ENCODE assay signal across 2 cellular contexts in the genomic region with DNA sequence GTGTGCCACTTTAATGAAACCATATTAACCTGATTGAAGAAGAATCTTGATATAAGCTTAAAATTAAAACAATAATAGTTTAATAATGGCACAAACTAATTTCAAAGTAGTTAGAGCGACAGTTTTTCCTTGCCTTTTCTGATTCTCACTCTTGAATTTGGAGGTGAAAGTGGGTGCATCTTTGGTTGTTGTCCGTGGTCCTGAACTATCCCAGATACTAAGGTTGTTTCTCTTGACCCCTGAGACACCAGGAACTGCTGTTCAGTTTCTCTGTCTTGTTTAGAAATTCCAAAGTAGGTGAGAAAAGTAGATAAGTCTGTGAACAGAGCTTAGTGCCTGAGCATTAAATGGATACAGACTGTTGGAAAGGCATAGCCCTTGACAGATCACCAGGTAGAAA.
TF ChIP-seq lines count a peak whose summit lies in the region.

No MANE protein-coding gene starts in this region.

TF ChIP-seq in liver, 16 proteins besides CTCF, POLR2A, EP300 and RAD21 (continued from another document):
- TF ChIP-seq, protein P1, sequence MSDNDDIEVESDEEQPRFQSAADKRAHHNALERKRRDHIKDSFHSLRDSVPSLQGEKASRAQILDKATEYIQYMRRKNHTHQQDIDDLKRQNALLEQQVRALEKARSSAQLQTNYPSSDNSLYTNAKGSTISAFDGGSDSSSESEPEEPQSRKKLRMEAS (IDR thresholded peaks at IDR 0.05), result no peak
- no peak for TF ChIP-seq FOXA2 (IDR thresholded peaks at IDR 0.05)
- no peak for TF ChIP-seq YY1 (IDR thresholded peaks at IDR 0.05)
- no peak for TF ChIP-seq JUND (IDR thresholded peaks at IDR 0.05)

TF ChIP-seq in WTC11, 78 proteins besides CTCF, POLR2A, EP300 and RAD21 (continued from another document):
- TF ChIP-seq, protein P2, sequence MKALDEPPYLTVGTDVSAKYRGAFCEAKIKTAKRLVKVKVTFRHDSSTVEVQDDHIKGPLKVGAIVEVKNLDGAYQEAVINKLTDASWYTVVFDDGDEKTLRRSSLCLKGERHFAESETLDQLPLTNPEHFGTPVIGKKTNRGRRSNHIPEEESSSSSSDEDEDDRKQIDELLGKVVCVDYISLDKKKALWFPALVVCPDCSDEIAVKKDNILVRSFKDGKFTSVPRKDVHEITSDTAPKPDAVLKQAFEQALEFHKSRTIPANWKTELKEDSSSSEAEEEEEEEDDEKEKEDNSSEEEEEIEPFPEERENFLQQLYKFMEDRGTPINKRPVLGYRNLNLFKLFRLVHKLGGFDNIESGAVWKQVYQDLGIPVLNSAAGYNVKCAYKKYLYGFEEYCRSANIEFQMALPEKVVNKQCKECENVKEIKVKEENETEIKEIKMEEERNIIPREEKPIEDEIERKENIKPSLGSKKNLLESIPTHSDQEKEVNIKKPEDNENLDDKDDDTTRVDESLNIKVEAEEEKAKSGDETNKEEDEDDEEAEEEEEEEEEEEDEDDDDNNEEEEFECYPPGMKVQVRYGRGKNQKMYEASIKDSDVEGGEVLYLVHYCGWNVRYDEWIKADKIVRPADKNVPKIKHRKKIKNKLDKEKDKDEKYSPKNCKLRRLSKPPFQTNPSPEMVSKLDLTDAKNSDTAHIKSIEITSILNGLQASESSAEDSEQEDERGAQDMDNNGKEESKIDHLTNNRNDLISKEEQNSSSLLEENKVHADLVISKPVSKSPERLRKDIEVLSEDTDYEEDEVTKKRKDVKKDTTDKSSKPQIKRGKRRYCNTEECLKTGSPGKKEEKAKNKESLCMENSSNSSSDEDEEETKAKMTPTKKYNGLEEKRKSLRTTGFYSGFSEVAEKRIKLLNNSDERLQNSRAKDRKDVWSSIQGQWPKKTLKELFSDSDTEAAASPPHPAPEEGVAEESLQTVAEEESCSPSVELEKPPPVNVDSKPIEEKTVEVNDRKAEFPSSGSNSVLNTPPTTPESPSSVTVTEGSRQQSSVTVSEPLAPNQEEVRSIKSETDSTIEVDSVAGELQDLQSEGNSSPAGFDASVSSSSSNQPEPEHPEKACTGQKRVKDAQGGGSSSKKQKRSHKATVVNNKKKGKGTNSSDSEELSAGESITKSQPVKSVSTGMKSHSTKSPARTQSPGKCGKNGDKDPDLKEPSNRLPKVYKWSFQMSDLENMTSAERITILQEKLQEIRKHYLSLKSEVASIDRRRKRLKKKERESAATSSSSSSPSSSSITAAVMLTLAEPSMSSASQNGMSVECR (CRISPR knock-in tag; IDR thresholded peaks at IDR 0.05; ENCODE audit: borderline replicate concordance), result no peak
- TF ChIP-seq, protein P3, sequence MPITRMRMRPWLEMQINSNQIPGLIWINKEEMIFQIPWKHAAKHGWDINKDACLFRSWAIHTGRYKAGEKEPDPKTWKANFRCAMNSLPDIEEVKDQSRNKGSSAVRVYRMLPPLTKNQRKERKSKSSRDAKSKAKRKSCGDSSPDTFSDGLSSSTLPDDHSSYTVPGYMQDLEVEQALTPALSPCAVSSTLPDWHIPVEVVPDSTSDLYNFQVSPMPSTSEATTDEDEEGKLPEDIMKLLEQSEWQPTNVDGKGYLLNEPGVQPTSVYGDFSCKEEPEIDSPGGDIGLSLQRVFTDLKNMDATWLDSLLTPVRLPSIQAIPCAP (CRISPR knock-in tag; IDR thresholded peaks at IDR 0.05), result no peak
- no peak for TF ChIP-seq HMGA2 (CRISPR knock-in tag; IDR thresholded peaks at IDR 0.05)
- TF ChIP-seq, protein P4, sequence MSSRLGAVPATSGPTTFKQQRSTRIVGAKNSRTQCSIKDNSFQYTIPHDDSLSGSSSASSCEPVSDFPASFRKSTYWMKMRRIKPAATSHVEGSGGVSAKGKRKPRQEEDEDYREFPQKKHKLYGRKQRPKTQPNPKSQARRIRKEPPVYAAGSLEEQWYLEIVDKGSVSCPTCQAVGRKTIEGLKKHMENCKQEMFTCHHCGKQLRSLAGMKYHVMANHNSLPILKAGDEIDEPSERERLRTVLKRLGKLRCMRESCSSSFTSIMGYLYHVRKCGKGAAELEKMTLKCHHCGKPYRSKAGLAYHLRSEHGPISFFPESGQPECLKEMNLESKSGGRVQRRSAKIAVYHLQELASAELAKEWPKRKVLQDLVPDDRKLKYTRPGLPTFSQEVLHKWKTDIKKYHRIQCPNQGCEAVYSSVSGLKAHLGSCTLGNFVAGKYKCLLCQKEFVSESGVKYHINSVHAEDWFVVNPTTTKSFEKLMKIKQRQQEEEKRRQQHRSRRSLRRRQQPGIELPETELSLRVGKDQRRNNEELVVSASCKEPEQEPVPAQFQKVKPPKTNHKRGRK (CRISPR knock-in tag; IDR thresholded peaks at IDR 0.05; ENCODE audit: borderline replicate concordance), result 0 out of 2 replicates have a peak, but pooled peaks have one; percentile 25
TF ChIP-seq in WTC11: peak in this region for 1.
